In the genomic region with DNA sequence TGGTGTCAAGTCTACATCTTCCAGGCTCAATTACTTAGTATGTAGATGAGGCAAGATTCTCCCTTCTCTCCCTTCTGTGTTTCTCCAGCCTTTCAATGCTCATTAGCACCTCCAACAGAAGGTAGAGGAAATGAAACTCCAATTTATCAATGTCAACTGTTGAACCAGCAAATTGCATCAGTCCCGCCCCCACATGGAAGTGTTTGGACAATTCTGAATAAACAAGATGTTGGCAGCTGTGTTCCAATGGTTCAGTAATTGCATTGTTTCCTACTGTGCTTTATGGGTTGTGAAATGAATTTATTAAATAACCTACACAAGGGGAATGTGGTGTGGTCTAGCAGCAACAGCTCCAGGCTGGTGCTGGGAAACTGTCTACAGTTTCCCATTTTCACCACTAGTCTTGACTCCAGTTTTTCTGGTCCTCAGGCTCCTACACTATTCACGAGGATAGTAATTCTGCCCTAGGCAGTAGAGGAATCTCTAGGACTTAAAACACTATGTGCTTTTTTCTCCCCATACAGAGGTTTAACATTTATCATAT, we compare ENCODE assay signal across 9 cellular contexts.
DNase-seq lines count a peak whose midpoint lies in the region; ATAC-seq, FAIRE-seq and TF ChIP-seq lines count a peak whose summit lies in the region.
"Had no signal": no experiment of that assay in that cellular context is flagged by ENCODE, and none has a peak within 500 bp of the region (broad histone marks: within the 10 kb centered on the region; RNA-seq: fewer than 3 reads in every experiment).

No MANE protein-coding gene starts in this region.

- H3K79me2 ChIP-seq in K562 (ENCODE audit: control insufficient read depth, insufficient read depth, low read length) = no peaks in the 10 kb centered on the region

- CTCF ChIA-PET in K562 (lab: Yijun Ruan, JAX; ENCODE audit: low intra/inter-chr PET ratio) = no interaction called here

- ATAC-seq in K562 = peak; percentile 48; the same call in 1 of the 3 replicates
- ATAC-seq in stimulated activated memory B cell treated with anti-CD40 and anti-IgM and Interleukin-4, amounts not matched to agents 10 μg/mL and 1 μg/mL and 100 μg/mL, for 72 hours = peak; percentile 54
- ATAC-seq in HG03025 (IDR thresholded peaks at IDR 0.05; ENCODE audit: low FRiP score, unreplicated experiment) = no peak
- no peak for ATAC-seq in GM21528 (IDR thresholded peaks at IDR 0.05; ENCODE audit: low FRiP score, unreplicated experiment)

- intact Hi-C loops in K562 (cut with micrococcal nuclease) = no loop called here

- H3K9me3 Mint-ChIP-seq in stimulated activated memory B cell treated with anti-CD40 and anti-IgM and Interleukin-4, amounts not matched to agents 10 μg/mL and 1 μg/mL and 100 μg/mL, for 72 hours = peaks cover 4% of the 10 kb centered on the region

- POLR2A ChIA-PET in K562 (lab: Yijun Ruan, JAX) = no interaction called here

- H3K9ac ChIP-seq in K562 (ENCODE audit: insufficient read depth in 1 of 2, low read depth in 2 of 2, low read length in 2 of 2) = no peak overlapping the region

- no peak for TF ChIP-seq RAD21 in K562 (CRISPR knock-in tag; conservative IDR thresholded peaks at IDR 0.05 in 1 of 2, IDR thresholded peaks at IDR 0.05 in 1 of 2)

- no peaks in the 10 kb centered on the region; the same call in 1 of the 2 replicates for H4K20me1 ChIP-seq in K562 (replicated peaks; ENCODE audit: control insufficient read depth, insufficient read depth, low read length)

- no peak for FAIRE-seq in K562 (lab: Jason Lieb, UNC)

- DNase-seq in SIG-M5 treated with dmso at 0.1 percent for 504 hours (lab: John Stamatoyannopoulos, UW; ENCODE audit: unreplicated experiment) (peak; percentile 42), SIG-M5 (lab: John Stamatoyannopoulos, UW) (no peak), NCI-H1436 treated with DMSO at 0.1 percent for 48 hours (lab: John Stamatoyannopoulos, UW) (peak; percentile 63), K562 (ENCODE audit: extremely low read depth in 1 of 4, low spot score in 3 of 4) (no peak), DMS114 treated with DMSO at 0.1 percent for 48 hours (lab: John Stamatoyannopoulos, UW; ENCODE audit: unreplicated experiment) (no peak)
- DNase-seq: activated gamma-delta T cell had no signal

- H3K27me3 Mint-ChIP-seq in stimulated activated memory B cell treated with anti-CD40 and anti-IgM and Interleukin-4, amounts not matched to agents 10 μg/mL and 1 μg/mL and 100 μg/mL, for 72 hours = no peaks in the 10 kb centered on the region

- no peak overlapping the region for H2AFZ ChIP-seq in K562 (ENCODE audit: low read depth, low read length)

- H3K4me3 ChIP-seq in K562 = no peak overlapping the region

- no peak overlapping the region for H3K4me3 Mint-ChIP-seq in stimulated activated memory B cell treated with anti-CD40 and anti-IgM and Interleukin-4, amounts not matched to agents 10 μg/mL and 1 μg/mL and 100 μg/mL, for 72 hours

- no peaks in the 10 kb centered on the region; a peak in 1 of 5 replicates for H3K27me3 ChIP-seq in K562 (ENCODE audit: control insufficient read depth in 2 of 2, insufficient read depth in 2 of 2, low read length in 2 of 2)

- H3K36me3 ChIP-seq in K562 (ENCODE audit: control insufficient read depth, insufficient read depth, low read length) = no peaks in the 10 kb centered on the region

- H3K27ac Mint-ChIP-seq in stimulated activated memory B cell treated with anti-CD40 and anti-IgM and Interleukin-4, amounts not matched to agents 10 μg/mL and 1 μg/mL and 100 μg/mL, for 72 hours = no peak overlapping the region

- 2% methylated on average over 2 of the region's 2 CpGs for WGBS in K562 (ENCODE audit: insufficient coverage, low coverage, missing lambda C conversion rate)

- in situ Hi-C loops in K562 (cut with MboI) = loop anchor here (10.0 kb wide), 1 partner anchor 219 kb away; no protein-coding TSS in a partner anchor

- H3K36me3 Mint-ChIP-seq in stimulated activated memory B cell treated with anti-CD40 and anti-IgM and Interleukin-4, amounts not matched to agents 10 μg/mL and 1 μg/mL and 100 μg/mL, for 72 hours = peaks cover 12% of the 10 kb centered on the region

- no peak for TF ChIP-seq POLR2A in K562 (conservative IDR thresholded peaks at IDR 0.05)

- peaks cover 22% of the 10 kb centered on the region for H3K4me1 Mint-ChIP-seq in stimulated activated memory B cell treated with anti-CD40 and anti-IgM and Interleukin-4, amounts not matched to agents 10 μg/mL and 1 μg/mL and 100 μg/mL, for 72 hours

- H3K4me2 ChIP-seq in K562 (ENCODE audit: insufficient read depth, low read length) = no peak overlapping the region

- no TSS peak for BruUV-seq in K562 (replicated peaks; lab: Mats Ljungman, UMichigan)

- H3K4me1 ChIP-seq in K562 (replicated peaks in 1 of 2; ENCODE audit: control insufficient read depth in 2 of 2, insufficient read depth in 2 of 2, low read length in 2 of 2) = no peaks in the 10 kb centered on the region

- TF ChIP-seq EP300 in K562 (IDR thresholded peaks at IDR 0.05; ENCODE audit: low read length) = no peak

- no peak for TF ChIP-seq CTCF in K562 (IDR thresholded peaks at IDR 0.05 in 2 of 3, conservative IDR thresholded peaks at IDR 0.05 in 1 of 3; ENCODE audit: insufficient read depth in 2 of 3, low read depth in 1 of 3, low read length in 3 of 3)

- H3K9me3 ChIP-seq in K562 (replicated peaks; ENCODE audit: control insufficient read depth, insufficient read depth, low read depth, low read length) = no peaks in the 10 kb centered on the region

- H3K9me1 ChIP-seq in K562 (ENCODE audit: control insufficient read depth, insufficient read depth, low read length) = no peaks in the 10 kb centered on the region

- H3K27ac ChIP-seq in K562 (ENCODE audit: extremely low read depth, low read depth, low read length) = no peak overlapping the region

TF ChIP-seq in K562, 482 proteins besides CTCF, POLR2A, EP300 and RAD21 (continues in another document):
- TF ChIP-seq PHB2 (IDR thresholded peaks at IDR 0.05; ENCODE audit: low read depth) = no peak
- TF ChIP-seq MEIS2 (IDR thresholded peaks at IDR 0.05; ENCODE audit: partially characterized antibody) = peak; percentile 71
- TF ChIP-seq, protein P1, sequence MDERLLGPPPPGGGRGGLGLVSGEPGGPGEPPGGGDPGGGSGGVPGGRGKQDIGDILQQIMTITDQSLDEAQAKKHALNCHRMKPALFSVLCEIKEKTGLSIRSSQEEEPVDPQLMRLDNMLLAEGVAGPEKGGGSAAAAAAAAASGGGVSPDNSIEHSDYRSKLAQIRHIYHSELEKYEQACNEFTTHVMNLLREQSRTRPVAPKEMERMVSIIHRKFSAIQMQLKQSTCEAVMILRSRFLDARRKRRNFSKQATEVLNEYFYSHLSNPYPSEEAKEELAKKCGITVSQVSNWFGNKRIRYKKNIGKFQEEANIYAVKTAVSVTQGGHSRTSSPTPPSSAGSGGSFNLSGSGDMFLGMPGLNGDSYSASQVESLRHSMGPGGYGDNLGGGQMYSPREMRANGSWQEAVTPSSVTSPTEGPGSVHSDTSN (CRISPR knock-in tag; IDR thresholded peaks at IDR 0.05; ENCODE audit: low read depth) = no peak
- TF ChIP-seq, protein P1 (tag; conservative IDR thresholded peaks at IDR 0.05; ENCODE audit: low read depth) = peak; percentile 56; the same call in 1 of the 2 replicates
- no peak for TF ChIP-seq HIVEP1 (CRISPR knock-in tag; IDR thresholded peaks at IDR 0.05)
- TF ChIP-seq, protein P2, sequence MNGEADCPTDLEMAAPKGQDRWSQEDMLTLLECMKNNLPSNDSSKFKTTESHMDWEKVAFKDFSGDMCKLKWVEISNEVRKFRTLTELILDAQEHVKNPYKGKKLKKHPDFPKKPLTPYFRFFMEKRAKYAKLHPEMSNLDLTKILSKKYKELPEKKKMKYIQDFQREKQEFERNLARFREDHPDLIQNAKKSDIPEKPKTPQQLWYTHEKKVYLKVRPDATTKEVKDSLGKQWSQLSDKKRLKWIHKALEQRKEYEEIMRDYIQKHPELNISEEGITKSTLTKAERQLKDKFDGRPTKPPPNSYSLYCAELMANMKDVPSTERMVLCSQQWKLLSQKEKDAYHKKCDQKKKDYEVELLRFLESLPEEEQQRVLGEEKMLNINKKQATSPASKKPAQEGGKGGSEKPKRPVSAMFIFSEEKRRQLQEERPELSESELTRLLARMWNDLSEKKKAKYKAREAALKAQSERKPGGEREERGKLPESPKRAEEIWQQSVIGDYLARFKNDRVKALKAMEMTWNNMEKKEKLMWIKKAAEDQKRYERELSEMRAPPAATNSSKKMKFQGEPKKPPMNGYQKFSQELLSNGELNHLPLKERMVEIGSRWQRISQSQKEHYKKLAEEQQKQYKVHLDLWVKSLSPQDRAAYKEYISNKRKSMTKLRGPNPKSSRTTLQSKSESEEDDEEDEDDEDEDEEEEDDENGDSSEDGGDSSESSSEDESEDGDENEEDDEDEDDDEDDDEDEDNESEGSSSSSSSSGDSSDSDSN (IDR thresholded peaks at IDR 0.05; ENCODE audit: borderline replicate concordance in 1 of 2, low read depth in 2 of 2, low read length in 2 of 2) = no peak

Comparison
In these comparisons a context has a peak if more than half of its experiments do, and no peak if none do; other contexts are left out.
1. DNase-seq: peak in SIG-M5 treated with dmso at 0.1 percent for 504 hours (single experiment) and NCI-H1436 treated with DMSO at 0.1 percent for 48 hours (single experiment); none in SIG-M5 (single experiment), K562 (0 of 4) and DMS114 treated with DMSO at 0.1 percent for 48 hours (single experiment).
2. ATAC-seq: peak in K562 (single experiment) and stimulated activated memory B cell treated with anti-CD40 and anti-IgM and Interleukin-4, amounts not matched to agents 10 μg/mL and 1 μg/mL and 100 μg/mL, for 72 hours (single experiment); none in HG03025 (single experiment) and GM21528 (single experiment).